ENCODE assay signal across 18 cellular contexts in the genomic region with DNA sequence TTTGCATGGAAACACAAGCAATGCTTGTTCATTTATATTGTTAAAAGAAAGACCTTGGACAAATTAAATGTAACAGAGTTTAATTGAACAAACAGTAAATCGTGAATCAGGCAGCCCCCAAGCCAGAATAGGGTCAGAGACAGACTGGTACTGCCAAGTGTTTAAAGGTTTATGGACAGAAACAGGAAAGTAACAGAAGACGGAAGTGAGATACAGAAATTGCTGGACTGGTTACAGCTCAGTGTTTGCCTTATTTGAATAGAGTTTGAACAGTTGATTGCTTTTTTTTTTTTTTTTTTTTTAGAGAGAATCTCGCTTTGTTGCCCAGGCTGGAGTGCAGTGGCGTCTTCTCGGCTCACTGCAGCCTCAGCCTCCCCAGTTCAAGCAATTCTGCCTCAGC. TPM values are rescaled to one million over a fixed set of nuclear protein-coding genes. Genes with fewer than 3 reads are reported as not detected.
DNase-seq lines count a peak whose midpoint lies in the region; ATAC-seq and TF ChIP-seq lines count a peak whose summit lies in the region.
"Had no signal": no experiment of that assay in that cellular context is flagged by ENCODE, and none has a peak within 500 bp of the region (broad histone marks: within the 10 kb centered on the region; RNA-seq: fewer than 3 reads in every experiment).

No MANE protein-coding gene starts in this region.

- no peak overlapping the region for H3K4me3 ChIP-seq in Caco-2 (ENCODE audit: low read depth, low read length)
- H3K4me3 ChIP-seq in heart right ventricle, result no peak overlapping the region
- H3K4me3 ChIP-seq in adrenal gland, result no peak overlapping the region
- H3K4me3 ChIP-seq: dorsolateral prefrontal cortex, SK-N-MC had no signal

- no peaks in the 10 kb centered on the region for H3K27me3 Mint-ChIP-seq in Caco-2 (ENCODE audit: insufficient read depth, unreplicated experiment)

- peak overlapping the region; percentile 55 for H3K27ac Mint-ChIP-seq in Caco-2 (ENCODE audit: unreplicated experiment)
- H3K27ac Mint-ChIP-seq: stimulated activated effector memory CD8-positive, alpha-beta T cell treated with anti-CD3 and anti-CD28 coated beads, Interleukin-12 subunit alpha, Interleukin-12 subunit beta, amount 100 ng/mL, for 72 hours had no signal

- CTCF ChIA-PET in Caco-2 (lab: Charles Lee), result interaction anchor here (0.6 to 1.0 kb wide), 2 partner anchors 21 to 163 kb away, joined by 3 to 11 read pairs; no protein-coding TSS in a partner anchor

- no peak overlapping the region for H3K4me3 Mint-ChIP-seq in Caco-2 (ENCODE audit: unreplicated experiment)
- H3K4me3 Mint-ChIP-seq: stimulated activated effector memory CD8-positive, alpha-beta T cell treated with anti-CD3 and anti-CD28 coated beads, Interleukin-12 subunit alpha, Interleukin-12 subunit beta, amount 100 ng/mL, for 72 hours had no signal

- ATAC-seq in GM21367 (IDR thresholded peaks at IDR 0.05; ENCODE audit: unreplicated experiment) (peak; percentile 68), HG03460 (IDR thresholded peaks at IDR 0.05; ENCODE audit: unreplicated experiment) (peak; percentile 83), left lobe of liver (peak; percentile 85), heart right ventricle (no peak)
- ATAC-seq: stimulated activated effector memory CD8-positive, alpha-beta T cell treated with anti-CD3 and anti-CD28 coated beads, Interleukin-12 subunit alpha, Interleukin-12 subunit beta, amount 100 ng/mL, for 72 hours had no signal

- intact Hi-C loops in Caco-2 (cut with micrococcal nuclease; ENCODE audit: unreplicated experiment) (no loop called here), heart right ventricle (cut with DNase I) (no loop called here), adrenal gland (cut with DNase I) (no loop called here)

- peaks cover 20% of the 10 kb centered on the region for H3K4me1 ChIP-seq in Caco-2
- peaks cover 0 to 6% (median 0%) of the 10 kb centered on the region in 9 donors for H3K4me1 ChIP-seq in heart right ventricle
- no peaks in the 10 kb centered on the region for H3K4me1 ChIP-seq in adrenal gland (replicated peaks in 1 of 2)

- H3K36me3 ChIP-seq in Caco-2 (ENCODE audit: control insufficient read depth, insufficient read depth, low read length), result no peaks in the 10 kb centered on the region
- no peaks in the 10 kb centered on the region for H3K36me3 ChIP-seq in heart right ventricle
- H3K36me3 ChIP-seq in adrenal gland (replicated peaks in 1 of 2), result no peaks in the 10 kb centered on the region

- 65 to 67% methylated on average over 5 of the region's 5 CpGs for WGBS in heart right ventricle, 2 donors
- WGBS in adrenal gland, 4 donors, result 56 to 68% (median 63%) methylated on average over 5 of the region's 5 CpGs

- peaks cover 10% of the 10 kb centered on the region for H3K9me3 Mint-ChIP-seq in Caco-2 (ENCODE audit: unreplicated experiment)
- H3K9me3 Mint-ChIP-seq: stimulated activated effector memory CD8-positive, alpha-beta T cell treated with anti-CD3 and anti-CD28 coated beads, Interleukin-12 subunit alpha, Interleukin-12 subunit beta, amount 100 ng/mL, for 72 hours had no signal

- TF ChIP-seq CTCF in Caco-2 (IDR thresholded peaks at IDR 0.05; ENCODE audit: insufficient read depth in 1 of 2, low read depth in 1 of 2, low read length in 1 of 2, severe bottlenecking in 1 of 2, unreplicated experiment in 1 of 2) (no peak), heart right ventricle (IDR thresholded peaks at IDR 0.05) (no peak), adrenal gland (IDR thresholded peaks at IDR 0.05) (no peak)

- no peak for TF ChIP-seq POLR2A in adrenal gland (IDR thresholded peaks at IDR 0.05)

- H3K9me3 ChIP-seq in Caco-2, result no peaks in the 10 kb centered on the region
- peaks cover 0 to 6% (median 0%) of the 10 kb centered on the region in 11 donors for H3K9me3 ChIP-seq in heart right ventricle
- no peaks in the 10 kb centered on the region for H3K9me3 ChIP-seq in adrenal gland (replicated peaks in 1 of 3)

- H3K27ac ChIP-seq in heart right ventricle (no peak overlapping the region), adrenal gland (no peak overlapping the region)
- H3K27ac ChIP-seq: SK-N-MC had no signal

- POLR2A ChIA-PET in Caco-2 (lab: Charles Lee), result interaction anchor here (0.6 to 0.8 kb wide), 2 partner anchors 73 to 97 kb away, joined by 3 to 5 read pairs; partner anchors contain the start of gene SSH1

- BruUV-seq in Caco-2 (replicated peaks; lab: Mats Ljungman, UMichigan), result no TSS peak

- H3K27me3 ChIP-seq in Caco-2 (replicated peaks; ENCODE audit: control insufficient read depth, insufficient read depth, low read length) (no peaks in the 10 kb centered on the region), heart right ventricle (no peaks in the 10 kb centered on the region), adrenal gland (no peaks in the 10 kb centered on the region)
- H3K27me3 ChIP-seq: dorsolateral prefrontal cortex had no signal

- H3K36me3 Mint-ChIP-seq in Caco-2 (ENCODE audit: insufficient read depth, unreplicated experiment), result no peaks in the 10 kb centered on the region
- H3K36me3 Mint-ChIP-seq: stimulated activated effector memory CD8-positive, alpha-beta T cell treated with anti-CD3 and anti-CD28 coated beads, Interleukin-12 subunit alpha, Interleukin-12 subunit beta, amount 100 ng/mL, for 72 hours had no signal

- DNase-seq in Caco-2 (no peak), left lobe of liver (ENCODE audit: low spot score) (no peak), SKM-1 treated with dmso at 0.1 percent for 144 hours (lab: John Stamatoyannopoulos, UW; ENCODE audit: unreplicated experiment) (no peak), heart right ventricle (no peak), Kasumi-1 (lab: John Stamatoyannopoulos, UW) (no peak), adrenal gland (no peak)
- DNase-seq: ACHN; activated CD4-positive, alpha-beta T cell treated with anti-CD3 and anti-CD28 coated beads for 1 hour; activated T-cell treated with anti-CD3 and anti-CD28 coated beads for 4 hours; dorsolateral prefrontal cortex; NCI-H1436; NCI-H748 treated with DMSO at 0.1 percent for 48 hours; retina had no signal

- H3K4me1 Mint-ChIP-seq in Caco-2 (ENCODE audit: low read depth, unreplicated experiment), result peaks cover 25% of the 10 kb centered on the region
- H3K4me1 Mint-ChIP-seq: stimulated activated effector memory CD8-positive, alpha-beta T cell treated with anti-CD3 and anti-CD28 coated beads, Interleukin-12 subunit alpha, Interleukin-12 subunit beta, amount 100 ng/mL, for 72 hours had no signal

RNA-seq across cellular contexts. Expression of gene DAO, which starts 50.3 kb away (rescaled TPM):
- total RNA-seq in Caco-2 (2022), result not detected in 2 replicates
- 65.3 TPM for total RNA-seq in left lobe of liver
- not detected for total RNA-seq in heart right ventricle
- not detected for polyA plus RNA-seq in heart right ventricle
- not detected for total RNA-seq in adrenal gland
- not detected for polyA plus RNA-seq in adrenal gland
- polyA plus RNA-seq: adipose tissue had no signal

Comparison
In these comparisons a context has a peak if more than half of its experiments do, and no peak if none do; other contexts are left out.
1. ATAC-seq: peak in GM21367 (single experiment), HG03460 (single experiment) and left lobe of liver (single experiment); none in heart right ventricle (0 of 8).
2. RNA of gene DAO, which starts 50.3 kb away (total RNA-seq): 65.3 TPM in left lobe of liver (single experiment); not detected in Caco-2, not detected in heart right ventricle and not detected in adrenal gland; every median in the first group is over 10 times any median in the second.